15 cellular contexts compared by ENCODE assay signal in genomic region chr6:154157706-154158105, GRCh38.
DNase-seq lines count a peak whose midpoint lies in the region; ATAC-seq and TF ChIP-seq lines count a peak whose summit lies in the region.
"Had no signal": no experiment of that assay in that cellular context is flagged by ENCODE, and none has a peak within 500 bp of the region (broad histone marks: within the 10 kb centered on the region; RNA-seq: fewer than 3 reads in every experiment).

No MANE protein-coding gene starts in this region.

- no peak overlapping the region for H3K9ac ChIP-seq in KMS-11
- H3K9ac ChIP-seq in colonic mucosa (ENCODE audit: low read depth in 2 of 2, low read length in 2 of 2): peak overlapping the region in 1 of 2 donors; percentile 14
- no peak overlapping the region for H3K9ac ChIP-seq in smooth muscle cell (ENCODE audit: low read depth)

- H3K27ac Mint-ChIP-seq in T-helper 1 cell treated with Interleukin-12 subunit alpha and Interleukin-12 subunit beta and Interleukin-4 antibody, amounts not matched to agents 30 μg/mL and 1 μg/mL, for 36 hours: peak overlapping the region; percentile 81

- peaks cover 47% of the 10 kb centered on the region for H3K4me1 ChIP-seq in KMS-11 (ENCODE audit: low read depth, poor library complexity, severe bottlenecking)
- peaks cover 4% of the 10 kb centered on the region for H3K4me1 ChIP-seq in colonic mucosa
- peaks cover 5% of the 10 kb centered on the region for H3K4me1 ChIP-seq in smooth muscle cell (ENCODE audit: low read depth)

- H3K9me3 ChIP-seq in colonic mucosa (no peaks in the 10 kb centered on the region), smooth muscle cell (replicated peaks; ENCODE audit: low read depth) (no peaks in the 10 kb centered on the region)

- H3K9me3 Mint-ChIP-seq in T-helper 1 cell treated with Interleukin-12 subunit alpha and Interleukin-12 subunit beta and Interleukin-4 antibody, amounts not matched to agents 30 μg/mL and 1 μg/mL, for 36 hours: no peaks in the 10 kb centered on the region
- H3K9me3 Mint-ChIP-seq: IgD-negative memory B cell, mesothelial cell of epicardium had no signal

- no peaks in the 10 kb centered on the region for H4K20me1 ChIP-seq in KMS-11 (ENCODE audit: insufficient read depth)
- H4K20me1 ChIP-seq in smooth muscle cell (ENCODE audit: low read depth): no peaks in the 10 kb centered on the region

- peaks cover 29% of the 10 kb centered on the region for H3K4me1 Mint-ChIP-seq in T-helper 1 cell treated with Interleukin-12 subunit alpha and Interleukin-12 subunit beta and Interleukin-4 antibody, amounts not matched to agents 30 μg/mL and 1 μg/mL, for 36 hours (ENCODE audit: low read depth)

- H3K36me3 ChIP-seq in KMS-11 (ENCODE audit: insufficient read depth) (no peaks in the 10 kb centered on the region), colonic mucosa (no peaks in the 10 kb centered on the region), smooth muscle cell (ENCODE audit: low read depth) (no peaks in the 10 kb centered on the region)

- H3K36me3 Mint-ChIP-seq in T-helper 1 cell treated with Interleukin-12 subunit alpha and Interleukin-12 subunit beta and Interleukin-4 antibody, amounts not matched to agents 30 μg/mL and 1 μg/mL, for 36 hours (ENCODE audit: low read depth): peaks cover 2% of the 10 kb centered on the region
- H3K36me3 Mint-ChIP-seq: IgD-negative memory B cell, mesothelial cell of epicardium had no signal

- H3F3A ChIP-seq in smooth muscle cell (ENCODE audit: low read depth): no peaks in the 10 kb centered on the region

- peak overlapping the region; percentile 48; the same call in 1 of the 2 replicates for H2AFZ ChIP-seq in KMS-11 (ENCODE audit: low read depth)
- peak overlapping the region; percentile 45 for H2AFZ ChIP-seq in smooth muscle cell (ENCODE audit: low read depth)

- H3K79me2 ChIP-seq in KMS-11 (ENCODE audit: insufficient read depth, low read depth): no peaks in the 10 kb centered on the region
- no peaks in the 10 kb centered on the region for H3K79me2 ChIP-seq in smooth muscle cell (ENCODE audit: low read depth)

- intact Hi-C loops in colonic mucosa (cut with DNase I): loop anchor here (10.0 kb wide), 1 partner anchor 207 kb away; no protein-coding TSS in a partner anchor

- no peaks in the 10 kb centered on the region for H3K27me3 Mint-ChIP-seq in T-helper 1 cell treated with Interleukin-12 subunit alpha and Interleukin-12 subunit beta and Interleukin-4 antibody, amounts not matched to agents 30 μg/mL and 1 μg/mL, for 36 hours (ENCODE audit: low read depth)
- H3K27me3 Mint-ChIP-seq: IgD-negative memory B cell had no signal

- peak overlapping the region; percentile 70 for H3K4me2 ChIP-seq in KMS-11
- H3K4me2 ChIP-seq in smooth muscle cell: no peak overlapping the region

- TF ChIP-seq CTCF in KMS-11 (conservative IDR thresholded peaks at IDR 0.05; ENCODE audit: low read depth, low read length) (no peak), colonic mucosa (IDR thresholded peaks at IDR 0.05) (no peak), smooth muscle cell (IDR thresholded peaks at IDR 0.05; ENCODE audit: borderline replicate concordance, insufficient read depth, poor library complexity, severe bottlenecking) (no peak)

- no peak for ATAC-seq in GM18861 (IDR thresholded peaks at IDR 0.05; ENCODE audit: unreplicated experiment)

- H3K27me3 ChIP-seq in KMS-11 (ENCODE audit: insufficient read depth, low read depth) (no peaks in the 10 kb centered on the region), colonic mucosa (no peaks in the 10 kb centered on the region), smooth muscle cell (ENCODE audit: low read depth) (no peaks in the 10 kb centered on the region)

- peak overlapping the region; percentile 73 for H3K4me3 Mint-ChIP-seq in T-helper 1 cell treated with Interleukin-12 subunit alpha and Interleukin-12 subunit beta and Interleukin-4 antibody, amounts not matched to agents 30 μg/mL and 1 μg/mL, for 36 hours
- H3K4me3 Mint-ChIP-seq: mesothelial cell of epicardium had no signal

- H3K27ac ChIP-seq in KMS-11 (peak overlapping the region; percentile 52; the same call in 1 of the 2 replicates), colonic mucosa (peak overlapping the region; percentile 22), smooth muscle cell (ENCODE audit: low read depth) (no peak overlapping the region)
- H3K27ac ChIP-seq: 22Rv1, epithelial cell of prostate had no signal

- DNase-seq in T-helper 1 cell: no peak
- DNase-seq in colonic mucosa: no peak
- no peak for DNase-seq in smooth muscle cell (lab: John Stamatoyannopoulos, UW; ENCODE audit: unreplicated experiment)
- no peak for DNase-seq in NK-92 (lab: John Stamatoyannopoulos, UW; ENCODE audit: unreplicated experiment)
- DNase-seq in DMS53 (lab: John Stamatoyannopoulos, UW): no peak
- DNase-seq: NCI-H1092 treated with DMSO at 0.1 percent for 48 hours, NCI-H2171, SIG-M5 had no signal

- no peak overlapping the region for H3K4me3 ChIP-seq in KMS-11 (IDR thresholded peaks at IDR 0.05; ENCODE audit: insufficient read depth, low read depth, low read length)
- no peak overlapping the region for H3K4me3 ChIP-seq in colonic mucosa
- no peak overlapping the region for H3K4me3 ChIP-seq in smooth muscle cell
